Comparison of ENCODE assay signal across 8 cellular contexts in genomic region chr6:8131265-8131897, GRCh38. TPM values are rescaled to one million over a fixed set of nuclear protein-coding genes. Genes with fewer than 3 reads are reported as not detected.
DNase-seq lines count a peak whose midpoint lies in the region; ATAC-seq and TF ChIP-seq lines count a peak whose summit lies in the region.

No MANE protein-coding gene starts in this region.

- H2AFZ ChIP-seq in OCI-LY3 (ENCODE audit: low read depth, low read length), result no peak overlapping the region

- H3K9ac ChIP-seq in OCI-LY3 (ENCODE audit: low read length), result no peak overlapping the region

- H3K4me1 ChIP-seq in OCI-LY3 (ENCODE audit: low read length) (no peaks in the 10 kb centered on the region), heart left ventricle (no peaks in the 10 kb centered on the region)

- no peak overlapping the region for H3K27ac ChIP-seq in OCI-LY3 (ENCODE audit: low read length)
- no peak overlapping the region for H3K27ac ChIP-seq in heart left ventricle

- intact Hi-C loops in heart left ventricle (cut with DNase I), result loop anchor here in 8 of 10 donors (1.0 to 2.0 kb wide), 4 partner anchors 87 to 89 kb away; no protein-coding TSS in a partner anchor

- ATAC-seq in GM19455 (IDR thresholded peaks at IDR 0.05; ENCODE audit: unreplicated experiment), result peak; percentile 79
- ATAC-seq in heart left ventricle, result peak in 3 of 4 donors; percentile 70 to 74 (median 74)

- no peaks in the 10 kb centered on the region for H3K36me3 ChIP-seq in OCI-LY3 (replicated peaks; ENCODE audit: low read depth, low read length)
- no peaks in the 10 kb centered on the region for H3K36me3 ChIP-seq in heart left ventricle

- peak overlapping the region; percentile 37 for H3K4me2 ChIP-seq in OCI-LY3 (ENCODE audit: low read length)

- H4K20me1 ChIP-seq in OCI-LY3 (ENCODE audit: insufficient read depth, low read length), result no peaks in the 10 kb centered on the region

- peak; percentile 65 for TF ChIP-seq CTCF in OCI-LY3 (IDR thresholded peaks at IDR 0.05; ENCODE audit: low read depth, low read length)
- TF ChIP-seq CTCF in heart left ventricle (IDR thresholded peaks at IDR 0.05), result peak; percentile 11 to 64 (median 47)
- peak; percentile 65 for TF ChIP-seq CTCF in retinal pigment epithelial cell (conservative IDR thresholded peaks at IDR 0.05; ENCODE audit: low read depth, low read length)

- H3K27me3 ChIP-seq in OCI-LY3 (ENCODE audit: low read depth, low read length) (no peaks in the 10 kb centered on the region), heart left ventricle (peaks cover 0 to 19% (median 2%) of the 10 kb centered on the region in 9 donors)

- no peak overlapping the region for H3K4me3 ChIP-seq in OCI-LY3 (ENCODE audit: low read length)
- no peak overlapping the region for H3K4me3 ChIP-seq in heart left ventricle
- H3K4me3 ChIP-seq in retinal pigment epithelial cell (ENCODE audit: low read length), result no peak overlapping the region

- DNase-seq in COLO829 (ENCODE audit: low spot score), result peak; percentile 77
- peak; percentile 85 for DNase-seq in HT-29 (ENCODE audit: low spot score)
- peak; percentile 4 for DNase-seq in activated gamma-delta T cell treated with anti-CD3 and anti-CD28 coated beads, Interleukin-2, amount 50 U/mL, for 16 hours (ENCODE audit: low read depth)
- peak in 2 of 5 donors; percentile 15 to 22 for DNase-seq in heart left ventricle
- peak; percentile 18 for DNase-seq in retinal pigment epithelial cell (ENCODE audit: low read depth)
- no peak for DNase-seq in activated CD4-positive, CD25-positive, alpha-beta regulatory T cell treated with anti-CD3 and anti-CD28 coated beads, Interleukin-2, amount 50 U/mL, for 72 hours

- no peaks in the 10 kb centered on the region for H3K79me2 ChIP-seq in OCI-LY3 (ENCODE audit: low read length)

- H3K9me3 ChIP-seq in OCI-LY3 (ENCODE audit: insufficient read depth, low read length) (no peaks in the 10 kb centered on the region), heart left ventricle (no peaks in the 10 kb centered on the region)

- TF ChIP-seq POLR2A in heart left ventricle (IDR thresholded peaks at IDR 0.05), result no peak

- 29 to 39% (median 31%) methylated on average over 13 of the region's 13 CpGs for WGBS in heart left ventricle, 4 donors

RNA-seq across cellular contexts. Expression of gene EEF1E1, which starts 29.0 kb away (rescaled TPM):
- 50.6 and 56.3 TPM in 2 replicates for total RNA-seq in HT-29 (2014; rRNA removed; shearing (Covaris generic))
- 10 to 100 TPM; 10.3 to 22.2 (median 14.3) TPM for total RNA-seq in heart left ventricle
- polyA plus RNA-seq in heart left ventricle, result 10 to 100 TPM; 19.0 to 50.1 TPM
